In the genomic region with DNA sequence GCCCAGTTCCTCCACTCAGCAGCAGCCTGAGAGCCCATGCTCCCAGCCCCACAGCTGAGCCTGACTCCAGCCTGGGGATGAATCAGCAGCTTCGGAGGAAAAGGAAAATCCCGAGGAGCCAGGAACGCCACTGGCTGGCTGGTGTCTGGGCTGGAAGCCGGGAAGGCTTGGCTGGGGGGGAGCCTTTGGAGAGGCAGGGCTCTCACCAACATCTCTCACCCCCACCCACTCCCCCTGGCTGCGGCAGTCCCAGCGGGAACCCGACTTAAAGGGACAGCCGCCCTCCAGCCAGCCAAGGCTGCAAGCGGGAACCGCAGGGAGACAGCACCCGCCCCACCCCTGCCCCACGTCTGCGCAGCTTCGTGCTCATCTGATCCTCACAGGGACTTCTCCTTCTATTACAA, we compare ENCODE assay signal across 1 cellular context.
TF ChIP-seq lines count a peak whose summit lies in the region.

No MANE protein-coding gene starts in this region.

TF ChIP-seq in SK-N-SH, 30 proteins besides CTCF, POLR2A, EP300 and RAD21 (continued from another document):
- no peak for TF ChIP-seq ELF1 (IDR thresholded peaks at IDR 0.05)
